Comparison of ENCODE assay signal across 8 cellular contexts in genomic region chr17:13024033-13024432, GRCh38. TPM values are rescaled to one million over a fixed set of nuclear protein-coding genes. Genes with fewer than 3 reads are reported as not detected.
DNase-seq lines count a peak whose midpoint lies in the region; ATAC-seq and TF ChIP-seq lines count a peak whose summit lies in the region.

No MANE protein-coding gene starts in this region.

- TF ChIP-seq CTCF in right atrium auricular region (IDR thresholded peaks at IDR 0.05): no peak
- TF ChIP-seq CTCF in thoracic aorta (IDR thresholded peaks at IDR 0.05): no peak
- TF ChIP-seq CTCF in thyroid gland (IDR thresholded peaks at IDR 0.05): no peak

- no peak for TF ChIP-seq POLR2A in thyroid gland (IDR thresholded peaks at IDR 0.05)

- H3K36me3 ChIP-seq in right atrium auricular region (no peaks in the 10 kb centered on the region), thoracic aorta (no peaks in the 10 kb centered on the region), thyroid gland (no peaks in the 10 kb centered on the region)

- no peak for DNase-seq in left ventricle myocardium superior
- DNase-seq in right atrium auricular region (ENCODE audit: low spot score): no peak
- peak; percentile 54 for DNase-seq in NCI-H2171 (lab: John Stamatoyannopoulos, UW)
- DNase-seq in thoracic aorta (ENCODE audit: low spot score): no peak
- DNase-seq in thyroid gland: no peak
- DNase-seq in NCI-H2196 (lab: John Stamatoyannopoulos, UW; ENCODE audit: unreplicated experiment): no peak
- no peak for DNase-seq in stimulated activated CD4-positive, alpha-beta T cell treated with anti-CD3 and anti-CD28 coated beads, Interleukin-1b, Interleukin-23, amount 100 ng/mL, for 48 hours

- ATAC-seq in left ventricle myocardium superior: peak; percentile 23
- peak; percentile 55 for ATAC-seq in esophagus mucosa
- ATAC-seq in thoracic aorta (ENCODE audit: insufficient number of reproducible peaks, low FRiP score, low read depth): no peak

- intact Hi-C loops in left ventricle myocardium superior (cut with micrococcal nuclease) (no loop called here), thyroid gland (cut with DNase I) (no loop called here)

- 64 to 70% methylated on average over 7 of the region's 7 CpGs for WGBS in thyroid gland, 2 donors

- no peak overlapping the region for H3K4me3 ChIP-seq in right atrium auricular region
- peak overlapping the region; percentile 20 for H3K4me3 ChIP-seq in thoracic aorta
- H3K4me3 ChIP-seq in thyroid gland (replicated peaks in 1 of 3): no peak overlapping the region

- no peaks in the 10 kb centered on the region for H3K27me3 ChIP-seq in right atrium auricular region
- no peaks in the 10 kb centered on the region for H3K27me3 ChIP-seq in thoracic aorta (replicated peaks; ENCODE audit: insufficient read depth)
- no peaks in the 10 kb centered on the region for H3K27me3 ChIP-seq in thyroid gland

- H3K27ac ChIP-seq in right atrium auricular region (no peak overlapping the region), thoracic aorta (no peak overlapping the region), thyroid gland (no peak overlapping the region)

- H3K9me3 ChIP-seq in right atrium auricular region (no peaks in the 10 kb centered on the region), thoracic aorta (no peaks in the 10 kb centered on the region), thyroid gland (no peaks in the 10 kb centered on the region)

- H3K4me1 ChIP-seq in right atrium auricular region: peaks cover 0 to 8% of the 10 kb centered on the region in 2 donors
- peaks cover 0 to 3% of the 10 kb centered on the region in 2 donors for H3K4me1 ChIP-seq in thoracic aorta (ENCODE audit: control insufficient read depth in 1 of 2, low read depth in 2 of 2)
- no peaks in the 10 kb centered on the region for H3K4me1 ChIP-seq in thyroid gland

RNA-seq across cellular contexts. Expression of gene ELAC2, which starts 6.2 kb away (rescaled TPM):
- 66.2 TPM for total RNA-seq in left ventricle myocardium superior
- total RNA-seq in right atrium auricular region: 10 to 100 TPM; 40.1 to 55.2 TPM
- 39.0 TPM for total RNA-seq in esophagus mucosa
- 10 to 100 TPM; 50.2 to 81.3 TPM for total RNA-seq in thoracic aorta
- total RNA-seq in thyroid gland: 10 to 100 TPM; 46.6 to 88.9 (median 84.6) TPM
